Comparison of ENCODE assay signal across 10 cellular contexts in genomic region chr6:5078121-5078695, GRCh38. TPM values are rescaled to one million over a fixed set of nuclear protein-coding genes. Genes with fewer than 3 reads are reported as not detected.
DNase-seq lines count a peak whose midpoint lies in the region; ATAC-seq and TF ChIP-seq lines count a peak whose summit lies in the region.
"Had no signal": no experiment of that assay in that cellular context is flagged by ENCODE, and none has a peak within 500 bp of the region (broad histone marks: within the 10 kb centered on the region; RNA-seq: fewer than 3 reads in every experiment).

No MANE protein-coding gene starts in this region.

- no peaks in the 10 kb centered on the region for H3F3A ChIP-seq in OCI-LY1 (ENCODE audit: insufficient read depth, low read length)

- H3K27me3 ChIP-seq in OCI-LY1 (ENCODE audit: insufficient read depth, low read length), result peaks cover 19% of the 10 kb centered on the region

- H3K27ac ChIP-seq in OCI-LY1 (ENCODE audit: low read depth, low read length, poor library complexity, severe bottlenecking), result no peak overlapping the region
- H3K27ac ChIP-seq: skin epidermis had no signal

- H4K20me1 ChIP-seq in OCI-LY1 (ENCODE audit: insufficient read depth, low read length), result no peaks in the 10 kb centered on the region

- DNase-seq in left cardiac atrium, result no peak
- no peak for DNase-seq in SK-N-DZ (ENCODE audit: low spot score)
- no peak for DNase-seq in head of caudate nucleus
- DNase-seq in NCI-H2227 (lab: John Stamatoyannopoulos, UW; ENCODE audit: unreplicated experiment), result no peak
- DNase-seq: activated naive CD8-positive, alpha-beta T cell treated with anti-CD3 and anti-CD28 coated beads, Interleukin-2, amount 10 ng/mL, durations not matched to agents 7 days and 5 days had no signal

- no peaks in the 10 kb centered on the region for H3K9me3 ChIP-seq in OCI-LY1 (ENCODE audit: low read length)

- no peaks in the 10 kb centered on the region for H3K9me2 ChIP-seq in OCI-LY1 (ENCODE audit: low read depth, low read length)

- H3K4me3 ChIP-seq in OCI-LY1 (ENCODE audit: low read depth, low read length, poor library complexity, severe bottlenecking), result no peak overlapping the region
- H3K4me3 ChIP-seq: skin epidermis had no signal

- ATAC-seq in HG02798 (IDR thresholded peaks at IDR 0.05; ENCODE audit: poor library complexity, unreplicated experiment) (peak; percentile 55), left cardiac atrium (peak; percentile 50 to 63), HG02981 (IDR thresholded peaks at IDR 0.05; ENCODE audit: unreplicated experiment) (no peak)

- no peaks in the 10 kb centered on the region for H3K4me1 ChIP-seq in OCI-LY1 (ENCODE audit: insufficient read depth, low read length, severe bottlenecking)

- TF ChIP-seq CTCF in GM12872 (IDR thresholded peaks at IDR 0.05; ENCODE audit: insufficient read depth, low read depth, low read length) (peak; percentile 52), OCI-LY1 (IDR thresholded peaks at IDR 0.05; ENCODE audit: low read length) (peak; percentile 35; the same call in 1 of the 2 replicates)

- no peaks in the 10 kb centered on the region for H3K79me2 ChIP-seq in OCI-LY1 (ENCODE audit: insufficient read depth, low read length)

- H3K36me3 ChIP-seq in OCI-LY1 (ENCODE audit: insufficient read depth, low read length), result no peaks in the 10 kb centered on the region

- intact Hi-C loops in left cardiac atrium (cut with DNase I) (loop anchor here in 1 of 2 donors (2.0 kb wide), 1 partner anchor 37 kb away; no protein-coding TSS in a partner anchor), head of caudate nucleus (cut with DNase I) (no loop called here)

- no peak overlapping the region for H2AFZ ChIP-seq in OCI-LY1 (ENCODE audit: low read length)

- no peak overlapping the region for H3K4me2 ChIP-seq in OCI-LY1 (ENCODE audit: low read length)

- no peak overlapping the region for H3K9ac ChIP-seq in OCI-LY1 (ENCODE audit: low read length)

RNA-seq across cellular contexts. Expression of gene PPP1R3G, which starts 6.9 kb away (rescaled TPM):
- 10 to 100 TPM in 1 of 2 donors, 1 to 10 TPM in 1; 7.4 to 10.7 TPM for total RNA-seq in left cardiac atrium
- polyA plus RNA-seq in SK-N-DZ (2014; cell fraction: cytosol; rRNA removed), result 0.05 and 0.12 TPM in 2 replicates
- polyA plus RNA-seq in SK-N-DZ (2014; cell fraction: nucleus; rRNA removed), result 0.09 TPM in 1 of 2 replicates, not detected in the other
